In genomic region chr5:158178535-158178934, GRCh38 we compare ENCODE assay signal across 16 cellular contexts.
DNase-seq lines count a peak whose midpoint lies in the region; ATAC-seq and TF ChIP-seq lines count a peak whose summit lies in the region.
"Had no signal": no experiment of that assay in that cellular context is flagged by ENCODE, and none has a peak within 500 bp of the region (broad histone marks: within the 10 kb centered on the region; RNA-seq: fewer than 3 reads in every experiment).

No MANE protein-coding gene starts in this region.

- H3K36me3 Mint-ChIP-seq in nephron (ENCODE audit: low read depth) (no peaks in the 10 kb centered on the region), T-cell (no peaks in the 10 kb centered on the region)
- H3K36me3 Mint-ChIP-seq in stimulated activated naive B cell treated with anti-CD40 and anti-IgM and Interleukin-4, amounts not matched to agents 10 μg/mL and 1 μg/mL and 100 μg/mL, for 72 hours, result peaks cover 0 to 4% of the 10 kb centered on the region in 2 donors
- H3K36me3 Mint-ChIP-seq: CD8-positive, alpha-beta memory T cell had no signal

- CTCF ChIA-PET in T-cell (lab: Charles Lee), result interaction anchor here in 1 of 2 donors (1.3 kb wide), 1 partner anchor 928 kb away, joined by 3 read pairs; no protein-coding TSS in a partner anchor

- no peak for ATAC-seq in DND-41 (ENCODE audit: insufficient read depth, low read depth)
- no peak for ATAC-seq in stimulated activated naive B cell treated with anti-CD40 and anti-IgM and Interleukin-4, amounts not matched to agents 10 μg/mL and 1 μg/mL and 100 μg/mL, for 72 hours (replicated peaks)
- ATAC-seq in T-cell (replicated peaks in 1 of 4), result no peak
- ATAC-seq: A549, GM12878 had no signal

- no peaks in the 10 kb centered on the region for H3K36me3 ChIP-seq in DND-41 (ENCODE audit: insufficient read depth, low read length)
- H3K36me3 ChIP-seq: BE2C had no signal

- no peaks in the 10 kb centered on the region for H3K9me3 ChIP-seq in DND-41 (ENCODE audit: insufficient read depth, low read length, severe bottlenecking)
- H3K9me3 ChIP-seq: BE2C, Caco-2 had no signal

- no peaks in the 10 kb centered on the region for H4K20me1 ChIP-seq in DND-41 (ENCODE audit: insufficient read depth, low read length)

- peak overlapping the region; percentile 45; the same call in 1 of the 2 replicates for H3K27ac ChIP-seq in DND-41 (ENCODE audit: low read length)
- H3K27ac ChIP-seq: A549, GM23248 had no signal

- H2AFZ ChIP-seq in DND-41 (ENCODE audit: low read depth, low read length), result no peak overlapping the region
- H2AFZ ChIP-seq: GM23248 had no signal

- peaks cover 53% of the 10 kb centered on the region for H3K4me1 ChIP-seq in DND-41 (ENCODE audit: insufficient read depth, low read length)
- H3K4me1 ChIP-seq: A549 had no signal

- H3K27me3 Mint-ChIP-seq in nephron (ENCODE audit: low read depth) (peaks cover 11% of the 10 kb centered on the region), T-cell (peaks cover 2 to 6% of the 10 kb centered on the region in 2 donors)
- H3K27me3 Mint-ChIP-seq in stimulated activated naive B cell treated with anti-CD40 and anti-IgM and Interleukin-4, amounts not matched to agents 10 μg/mL and 1 μg/mL and 100 μg/mL, for 72 hours, result no peaks in the 10 kb centered on the region

- H3K9me3 Mint-ChIP-seq in nephron (peaks cover 6% of the 10 kb centered on the region), T-cell (no peaks in the 10 kb centered on the region)
- peaks cover 0 to 3% of the 10 kb centered on the region in 2 donors for H3K9me3 Mint-ChIP-seq in stimulated activated naive B cell treated with anti-CD40 and anti-IgM and Interleukin-4, amounts not matched to agents 10 μg/mL and 1 μg/mL and 100 μg/mL, for 72 hours

- H3K79me2 ChIP-seq in DND-41 (ENCODE audit: insufficient read depth, low read length), result no peaks in the 10 kb centered on the region

- no peak overlapping the region for H3K4me2 ChIP-seq in DND-41 (ENCODE audit: insufficient read depth, low read length)
- H3K4me2 ChIP-seq: A549 had no signal

- no peaks in the 10 kb centered on the region for H3K27me3 ChIP-seq in DND-41 (ENCODE audit: insufficient read depth, low read length, poor library complexity)
- H3K27me3 ChIP-seq: BE2C had no signal

- peaks cover 38% of the 10 kb centered on the region for H3K4me1 Mint-ChIP-seq in nephron
- peaks cover 14 to 22% of the 10 kb centered on the region in 2 donors for H3K4me1 Mint-ChIP-seq in stimulated activated naive B cell treated with anti-CD40 and anti-IgM and Interleukin-4, amounts not matched to agents 10 μg/mL and 1 μg/mL and 100 μg/mL, for 72 hours
- H3K4me1 Mint-ChIP-seq in T-cell, result no peaks in the 10 kb centered on the region
- H3K4me1 Mint-ChIP-seq: CD8-positive, alpha-beta memory T cell had no signal

- TF ChIP-seq CTCF in DND-41 (IDR thresholded peaks at IDR 0.05; ENCODE audit: borderline replicate concordance, extremely low read depth, low read length, poor library complexity, severe bottlenecking) (no peak), nephron (IDR thresholded peaks at IDR 0.05; ENCODE audit: unreplicated experiment in 3 of 3) (no peak)

- no peak overlapping the region for H3K4me3 ChIP-seq in DND-41 (ENCODE audit: low read depth in 1 of 2, low read length in 2 of 2)
- H3K4me3 ChIP-seq: A549, GM12878, GM23248 had no signal

- POLR2A ChIA-PET in T-cell (lab: Charles Lee), result no interaction called here

- no peak overlapping the region for H3K9ac ChIP-seq in DND-41 (ENCODE audit: low read depth, low read length)
- H3K9ac ChIP-seq: GM23248 had no signal

- no peak overlapping the region for H3K4me3 Mint-ChIP-seq in nephron
- H3K4me3 Mint-ChIP-seq in stimulated activated naive B cell treated with anti-CD40 and anti-IgM and Interleukin-4, amounts not matched to agents 10 μg/mL and 1 μg/mL and 100 μg/mL, for 72 hours, result no peak overlapping the region
- H3K4me3 Mint-ChIP-seq in T-cell, result no peak overlapping the region
- H3K4me3 Mint-ChIP-seq: CD8-positive, alpha-beta memory T cell had no signal

- H3K27ac Mint-ChIP-seq in nephron (peak overlapping the region; percentile 36 to 79 (median 72)), T-cell (no peak overlapping the region)
- peak overlapping the region; percentile 20 for H3K27ac Mint-ChIP-seq in stimulated activated naive B cell treated with anti-CD40 and anti-IgM and Interleukin-4, amounts not matched to agents 10 μg/mL and 1 μg/mL and 100 μg/mL, for 72 hours
- H3K27ac Mint-ChIP-seq: CD8-positive, alpha-beta memory T cell had no signal

- DNase-seq in DND-41, result no peak
- peak; percentile 51 for DNase-seq in SK-N-DZ (ENCODE audit: low spot score)
- no peak for DNase-seq in stimulated activated naive B cell treated with anti-CD40 and anti-IgM and Interleukin-4, amounts not matched to agents 10 μg/mL and 1 μg/mL and 100 μg/mL, for 72 hours
- DNase-seq in NCI-H1417 treated with DMSO at 0.1 percent for 48 hours (lab: John Stamatoyannopoulos, UW), result no peak
- no peak for DNase-seq in T-cell
- no peak for DNase-seq in NCI-H2196 treated with DMSO at 0.1 percent for 48 hours (lab: John Stamatoyannopoulos, UW; ENCODE audit: unreplicated experiment)
- DNase-seq: BE2C; Caco-2; CD8-positive, alpha-beta memory T cell; DMS53; H7; IMR-90 had no signal

Comparison
In these comparisons a context has a peak if more than half of its experiments do, and no peak if none do; other contexts are left out.
1. H3K27ac Mint-ChIP-seq: peak in nephron (3 of 3) and stimulated activated naive B cell treated with anti-CD40 and anti-IgM and Interleukin-4, amounts not matched to agents 10 μg/mL and 1 μg/mL and 100 μg/mL, for 72 hours (single experiment); none in T-cell (0 of 2).